Comparison of ENCODE assay signal across 7 cellular contexts in genomic region chr9:135500525-135501260, GRCh38. TPM values are rescaled to one million over a fixed set of nuclear protein-coding genes. Genes with fewer than 3 reads are reported as not detected.
DNase-seq lines count a peak whose midpoint lies in the region; ATAC-seq and TF ChIP-seq lines count a peak whose summit lies in the region.

Gene MRPS2 (plus strand): TSS chr9:135500682. CDS start chr9:135500711, 29 bp downstream.

- H2AFZ ChIP-seq in smooth muscle cell (ENCODE audit: low read depth), result peak within 1 kb of the TSS; percentile 98

- peak; percentile 84 for TF ChIP-seq POLR2A in GM15510 (IDR thresholded peaks at IDR 0.05; ENCODE audit: borderline replicate concordance, extremely low read depth, insufficient read length)

- peaks cover 3% of the 10 kb centered on the region for H3F3A ChIP-seq in smooth muscle cell (ENCODE audit: low read depth)

- peak within 1 kb of the TSS; percentile 93 for H3K27ac ChIP-seq in VCaP
- H3K27ac ChIP-seq in smooth muscle cell (ENCODE audit: low read depth), result peak within 1 kb of the TSS; percentile 18

- peaks cover 11% of the 10 kb centered on the region for H3K4me1 ChIP-seq in smooth muscle cell (ENCODE audit: low read depth)

- H4K20me1 ChIP-seq in smooth muscle cell (ENCODE audit: low read depth), result peaks cover 22% of the 10 kb centered on the region

- H3K36me3 ChIP-seq in smooth muscle cell (ENCODE audit: low read depth), result no peaks in the 10 kb centered on the region

- WGBS in smooth muscle cell (ENCODE audit: low lambda C conversion rate), result under 1% methylated on average over 41 of the region's 92 CpGs

- no peaks in the 10 kb centered on the region for H3K9me3 ChIP-seq in smooth muscle cell (replicated peaks; ENCODE audit: low read depth)

- in situ Hi-C loops in T47D (cut with HindIII; ENCODE audit: low pct_unique_long_range_greater_than_20kb, low sequenced_read_pairs), result no loop called here

- H3K27me3 ChIP-seq in smooth muscle cell (ENCODE audit: low read depth), result no peaks in the 10 kb centered on the region

- ATAC-seq in HG02870 (IDR thresholded peaks at IDR 0.05; ENCODE audit: unreplicated experiment), result peak; percentile 73

- DNase-seq in NCI-H2029 treated with DMSO at 0.1 percent for 48 hours (lab: John Stamatoyannopoulos, UW), result peak; percentile 35
- peak; percentile 93 for DNase-seq in T47D (ENCODE audit: low read depth in 1 of 2, low spot score in 1 of 2)
- peak; percentile 95 for DNase-seq in iPS-NIHi7 (ENCODE audit: extremely low spot score)
- no peak for DNase-seq in smooth muscle cell (lab: John Stamatoyannopoulos, UW; ENCODE audit: unreplicated experiment)

- peak within 1 kb of the TSS; percentile 98 for H3K4me2 ChIP-seq in smooth muscle cell

- H3K9ac ChIP-seq in smooth muscle cell (ENCODE audit: low read depth), result peak within 1 kb of the TSS; percentile 82

- H3K4me3 ChIP-seq in smooth muscle cell, result peak within 1 kb of the TSS; percentile 94

- TF ChIP-seq CTCF in VCaP (conservative IDR thresholded peaks at IDR 0.05), result peak; percentile 99
- TF ChIP-seq CTCF in smooth muscle cell (IDR thresholded peaks at IDR 0.05; ENCODE audit: borderline replicate concordance, insufficient read depth, poor library complexity, severe bottlenecking), result peak; percentile 77

- H3K79me2 ChIP-seq in smooth muscle cell (ENCODE audit: low read depth), result peaks cover 18% of the 10 kb centered on the region

RNA-seq across cellular contexts. Expression of gene MRPS2, which starts in this region (rescaled TPM):
- 30.7 and 34.2 TPM in 2 replicates for total RNA-seq in smooth muscle cell
- 49.0 and 52.6 TPM in 2 replicates for polyA plus RNA-seq in smooth muscle cell
